8 cellular contexts compared by ENCODE assay signal in genomic region chr1:234533034-234533571, GRCh38.
A peak's percentile ranks its signal among the peaks of the same experiment; 100 is the strongest.
DNase-seq lines count a peak whose midpoint lies in the region; ATAC-seq and TF ChIP-seq lines count a peak whose summit lies in the region.

No MANE protein-coding gene starts in this region.

- H3K27ac ChIP-seq in parathyroid adenoma (peak overlapping the region; percentile 81), WERI-Rb-1 (no peak overlapping the region)

- H3K27me3 ChIP-seq in parathyroid adenoma (ENCODE audit: control insufficient read depth, insufficient read depth, low read length) (no peaks in the 10 kb centered on the region), WERI-Rb-1 (ENCODE audit: insufficient read depth, low read depth, severe bottlenecking) (no peaks in the 10 kb centered on the region)

- H3K9me3 ChIP-seq in parathyroid adenoma (ENCODE audit: control insufficient read depth, low read length), result no peaks in the 10 kb centered on the region
- H3K9me3 ChIP-seq in WERI-Rb-1 (ENCODE audit: severe bottlenecking), result no peaks in the 10 kb centered on the region

- TF ChIP-seq CTCF in foreskin fibroblast (IDR thresholded peaks at IDR 0.05; ENCODE audit: low read depth, low read length), result no peak
- no peak for TF ChIP-seq CTCF in parathyroid adenoma (IDR thresholded peaks at IDR 0.05)
- TF ChIP-seq CTCF in WERI-Rb-1 (IDR thresholded peaks at IDR 0.05; ENCODE audit: low read depth, low read length), result no peak
- TF ChIP-seq CTCF in GM20000 (IDR thresholded peaks at IDR 0.05; ENCODE audit: extremely low read depth, missing control alignments), result no peak

- ATAC-seq in SK-N-SH treated with all-trans-retinoic acid at 6 μM for 48 hours, result peak; percentile 62
- ATAC-seq in HG02852 (IDR thresholded peaks at IDR 0.05; ENCODE audit: unreplicated experiment), result no peak

- H3K79me2 ChIP-seq in parathyroid adenoma, result no peaks in the 10 kb centered on the region

- H3K36me3 ChIP-seq in parathyroid adenoma (ENCODE audit: control insufficient read depth, insufficient read depth, low read length), result no peaks in the 10 kb centered on the region
- no peaks in the 10 kb centered on the region for H3K36me3 ChIP-seq in WERI-Rb-1

- H3K4me3 ChIP-seq in foreskin fibroblast (ENCODE audit: low read depth in 1 of 2, low read length in 2 of 2) (no peak overlapping the region), parathyroid adenoma (ENCODE audit: low read depth, low read length) (no peak overlapping the region), WERI-Rb-1 (ENCODE audit: low read depth, low read length) (no peak overlapping the region)

- H3K9ac ChIP-seq in parathyroid adenoma, result no peak overlapping the region

- no peak overlapping the region for H2AFZ ChIP-seq in parathyroid adenoma

- H3K4me2 ChIP-seq in parathyroid adenoma (ENCODE audit: low read length), result no peak overlapping the region

- H3K4me1 ChIP-seq in parathyroid adenoma, result peaks cover 14% of the 10 kb centered on the region

- peak; percentile 69 for DNase-seq in Ammon's horn (ENCODE audit: low spot score)
- DNase-seq in foreskin fibroblast, result peak; percentile 95 to 96
- DNase-seq in WERI-Rb-1, result no peak
- no peak for DNase-seq in NCI-H1694 (lab: John Stamatoyannopoulos, UW)
- DNase-seq in GM20000 (ENCODE audit: low spot score), result no peak

TF ChIP-seq in SK-N-SH treated with all-trans-retinoic acid at 6 μM for 48 hours, 23 proteins besides CTCF, POLR2A, EP300 and RAD21:
- peak; percentile 16; the same call in 1 of the 2 replicates for TF ChIP-seq TOX (CRISPR knock-in tag; IDR thresholded peaks at IDR 0.05; ENCODE audit: borderline replicate concordance)
- TF ChIP-seq, protein P1, sequence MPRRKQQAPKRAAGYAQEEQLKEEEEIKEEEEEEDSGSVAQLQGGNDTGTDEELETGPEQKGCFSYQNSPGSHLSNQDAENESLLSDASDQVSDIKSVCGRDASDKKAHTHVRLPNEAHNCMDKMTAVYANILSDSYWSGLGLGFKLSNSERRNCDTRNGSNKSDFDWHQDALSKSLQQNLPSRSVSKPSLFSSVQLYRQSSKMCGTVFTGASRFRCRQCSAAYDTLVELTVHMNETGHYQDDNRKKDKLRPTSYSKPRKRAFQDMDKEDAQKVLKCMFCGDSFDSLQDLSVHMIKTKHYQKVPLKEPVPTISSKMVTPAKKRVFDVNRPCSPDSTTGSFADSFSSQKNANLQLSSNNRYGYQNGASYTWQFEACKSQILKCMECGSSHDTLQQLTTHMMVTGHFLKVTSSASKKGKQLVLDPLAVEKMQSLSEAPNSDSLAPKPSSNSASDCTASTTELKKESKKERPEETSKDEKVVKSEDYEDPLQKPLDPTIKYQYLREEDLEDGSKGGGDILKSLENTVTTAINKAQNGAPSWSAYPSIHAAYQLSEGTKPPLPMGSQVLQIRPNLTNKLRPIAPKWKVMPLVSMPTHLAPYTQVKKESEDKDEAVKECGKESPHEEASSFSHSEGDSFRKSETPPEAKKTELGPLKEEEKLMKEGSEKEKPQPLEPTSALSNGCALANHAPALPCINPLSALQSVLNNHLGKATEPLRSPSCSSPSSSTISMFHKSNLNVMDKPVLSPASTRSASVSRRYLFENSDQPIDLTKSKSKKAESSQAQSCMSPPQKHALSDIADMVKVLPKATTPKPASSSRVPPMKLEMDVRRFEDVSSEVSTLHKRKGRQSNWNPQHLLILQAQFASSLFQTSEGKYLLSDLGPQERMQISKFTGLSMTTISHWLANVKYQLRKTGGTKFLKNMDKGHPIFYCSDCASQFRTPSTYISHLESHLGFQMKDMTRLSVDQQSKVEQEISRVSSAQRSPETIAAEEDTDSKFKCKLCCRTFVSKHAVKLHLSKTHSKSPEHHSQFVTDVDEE (CRISPR knock-in tag; IDR thresholded peaks at IDR 0.05), result no peak
- peak; percentile 84 for TF ChIP-seq ISL1 (CRISPR knock-in tag; IDR thresholded peaks at IDR 0.05)
- 0 out of 2 replicates have a peak, but pooled peaks have one; percentile 40 for TF ChIP-seq ZC3H10 (CRISPR knock-in tag; IDR thresholded peaks at IDR 0.05)
- no peak for TF ChIP-seq PATZ1 (CRISPR knock-in tag; IDR thresholded peaks at IDR 0.05; ENCODE audit: borderline replicate concordance)

Comparison
In these comparisons a context has a peak if more than half of its experiments do, and no peak if none do; other contexts are left out.
1. DNase-seq: peak in Ammon's horn (single experiment) and foreskin fibroblast (2 of 2); none in WERI-Rb-1 (single experiment), NCI-H1694 (single experiment) and GM20000 (single experiment).